ENCODE assay signal across 4 cellular contexts in the genomic region with DNA sequence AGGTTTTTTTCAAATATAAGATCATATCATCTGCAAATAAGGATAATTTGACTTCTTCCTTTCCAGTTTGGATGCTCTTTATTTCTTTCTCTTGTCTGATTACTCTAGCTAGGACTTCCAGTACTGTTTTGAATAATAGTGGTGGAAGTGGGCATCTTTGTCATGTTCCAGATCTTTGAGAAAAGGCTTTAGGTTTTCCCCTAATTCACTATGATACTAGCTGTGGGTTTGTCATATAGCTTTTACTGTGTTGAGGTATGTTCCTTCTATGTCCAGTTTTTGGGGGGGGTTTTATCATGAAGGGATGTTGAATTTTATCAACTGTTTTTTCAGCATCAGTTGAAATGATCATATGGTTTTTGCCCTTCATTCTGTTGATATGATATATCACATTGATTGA. TPM values are rescaled to one million over a fixed set of nuclear protein-coding genes. Genes with fewer than 3 reads are reported as not detected.
"Had no signal": no experiment of that assay in that cellular context is flagged by ENCODE, and none has a peak within 500 bp of the region (broad histone marks: within the 10 kb centered on the region; RNA-seq: fewer than 3 reads in every experiment).

No MANE protein-coding gene starts in this region.

RNA-seq across cellular contexts. Expression of a gene that starts 10.4 kb away (rescaled TPM):
- total RNA-seq: endothelial cell of umbilical vein, epithelial cell of proximal tubule, frontal cortex, mammary epithelial cell had no signal
